8 cellular contexts compared by ENCODE assay signal in the genomic region with DNA sequence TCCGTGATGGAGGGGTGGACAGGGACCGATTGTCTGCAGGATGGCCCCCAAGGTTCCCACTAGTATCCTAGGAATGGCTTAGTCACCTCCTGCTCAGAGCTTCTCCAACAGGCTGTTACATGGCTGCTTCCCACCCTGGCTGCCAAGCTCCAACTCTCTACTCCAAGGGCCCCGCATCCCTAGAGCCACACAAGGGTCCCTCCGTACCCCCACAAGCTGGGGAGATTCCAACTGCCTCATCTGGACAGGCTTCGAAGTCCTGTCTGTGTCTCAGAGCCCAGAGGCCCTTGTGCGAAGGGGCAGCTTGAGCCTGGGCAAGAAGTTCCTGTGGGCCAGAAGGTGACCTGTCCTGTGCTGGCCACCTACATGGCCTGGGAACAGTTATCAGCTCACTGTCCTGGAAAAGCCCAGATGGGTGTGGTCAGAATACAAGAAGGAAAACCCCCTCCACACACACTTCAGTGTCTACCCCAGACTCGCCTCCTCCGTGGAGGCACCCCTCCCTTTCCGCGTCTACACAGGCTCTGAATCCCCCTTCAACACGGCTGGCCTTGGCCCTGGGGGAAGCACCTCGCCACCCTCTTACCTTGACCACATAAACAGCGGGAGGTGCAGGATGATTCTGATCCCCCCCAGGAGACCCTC. TPM values are rescaled to one million over a fixed set of nuclear protein-coding genes. Genes with fewer than 3 reads are reported as not detected.
DNase-seq lines count a peak whose midpoint lies in the region; ATAC-seq and TF ChIP-seq lines count a peak whose summit lies in the region.

No MANE protein-coding gene starts in this region.

- H3K4me1 ChIP-seq in Peyer's patch (peaks cover 4 to 33% (median 21%) of the 10 kb centered on the region in 4 donors), esophagus muscularis mucosa (peaks cover 13 to 40% (median 31%) of the 10 kb centered on the region in 4 donors)

- peak overlapping the region; percentile 57 to 87 (median 72) for H3K4me3 ChIP-seq in Peyer's patch
- H3K4me3 ChIP-seq in esophagus muscularis mucosa, result peak overlapping the region; percentile 64 to 79 (median 77)

- no peaks in the 10 kb centered on the region for H3K9me3 ChIP-seq in Peyer's patch
- H3K9me3 ChIP-seq in esophagus muscularis mucosa, result no peaks in the 10 kb centered on the region

- TF ChIP-seq EP300 in esophagus muscularis mucosa (IDR thresholded peaks at IDR 0.05), result no peak

- intact Hi-C loops in esophagus muscularis mucosa (cut with DNase I), result loop anchor here (5.0 kb wide), 1 partner anchor 542 kb away; no protein-coding TSS in a partner anchor

- no peak for ATAC-seq in HG02840 (IDR thresholded peaks at IDR 0.05; ENCODE audit: low FRiP score, unreplicated experiment)
- ATAC-seq in HG03095 (IDR thresholded peaks at IDR 0.05; ENCODE audit: unreplicated experiment), result no peak

- peaks cover 2% of the 10 kb centered on the region for H3K36me3 Mint-ChIP-seq in osteocyte (ENCODE audit: unreplicated experiment)

- H3K9me3 Mint-ChIP-seq in osteocyte (ENCODE audit: unreplicated experiment), result no peaks in the 10 kb centered on the region

- H3K36me3 ChIP-seq in Peyer's patch, result no peaks in the 10 kb centered on the region
- peaks cover 0 to 22% (median 15%) of the 10 kb centered on the region in 4 donors for H3K36me3 ChIP-seq in esophagus muscularis mucosa

- 37% methylated on average over 13 of the region's 13 CpGs for WGBS in esophagus muscularis mucosa

- no peak for TF ChIP-seq POLR2A in Peyer's patch (IDR thresholded peaks at IDR 0.05)
- no peak for TF ChIP-seq POLR2A in esophagus muscularis mucosa (IDR thresholded peaks at IDR 0.05; ENCODE audit: low read depth)

- H3K4me1 Mint-ChIP-seq in osteocyte (ENCODE audit: unreplicated experiment), result peaks cover 37% of the 10 kb centered on the region

- peak overlapping the region; percentile 59 for H3K27ac Mint-ChIP-seq in osteocyte (ENCODE audit: unreplicated experiment)

- no peak for TF ChIP-seq CTCF in Peyer's patch (IDR thresholded peaks at IDR 0.05)
- no peak for TF ChIP-seq CTCF in esophagus muscularis mucosa (IDR thresholded peaks at IDR 0.05)
- TF ChIP-seq CTCF in osteocyte (IDR thresholded peaks at IDR 0.05), result no peak

- H3K27me3 Mint-ChIP-seq in osteocyte (ENCODE audit: unreplicated experiment), result no peaks in the 10 kb centered on the region

- H3K27ac ChIP-seq in Peyer's patch (peak overlapping the region; percentile 77 to 88 (median 85)), esophagus muscularis mucosa (replicated peaks in 1 of 4) (peak overlapping the region; percentile 78 to 92 (median 82))

- DNase-seq in NCI-H82 (lab: John Stamatoyannopoulos, UW), result peak; percentile 60
- DNase-seq in NCI-H82 treated with DMSO at 0.1 percent for 48 hours (lab: John Stamatoyannopoulos, UW; ENCODE audit: unreplicated experiment), result no peak
- DNase-seq in Peyer's patch, result no peak
- no peak for DNase-seq in esophagus muscularis mucosa (ENCODE audit: extremely low spot score)
- DNase-seq in osteocyte (ENCODE audit: extremely low spot score, unreplicated experiment), result no peak
- DNase-seq in NOMO-1 treated with dmso at 0.1 percent for 144 hours (lab: John Stamatoyannopoulos, UW; ENCODE audit: unreplicated experiment), result no peak

- H3K27me3 ChIP-seq in Peyer's patch (no peaks in the 10 kb centered on the region), esophagus muscularis mucosa (no peaks in the 10 kb centered on the region)

- H3K4me3 Mint-ChIP-seq in osteocyte (ENCODE audit: unreplicated experiment), result peak overlapping the region; percentile 87

RNA-seq across cellular contexts. Expression of gene MEAK7, which starts 0.6 kb away (rescaled TPM):
- total RNA-seq in Peyer's patch (10 to 100 TPM in 3 of 4 donors, 1 to 10 TPM in 1; 7.4 to 54.3 (median 47.0) TPM), esophagus muscularis mucosa (10 to 100 TPM in 2 of 4 donors, 1 to 10 TPM in 2; 8.3 to 13.0 (median 9.6) TPM), osteocyte (26.2 and 28.1 TPM in 2 replicates)
